Comparison of ENCODE assay signal across 1 cellular context in genomic region chr12:128938886-128939285, GRCh38.
A peak's percentile ranks its signal among the peaks of the same experiment; 100 is the strongest.
TF ChIP-seq lines count a peak whose summit lies in the region.

No MANE protein-coding gene starts in this region.

TF ChIP-seq in IMR-90, 13 proteins besides CTCF, POLR2A, EP300 and RAD21 (continued from another document):
- no peak for TF ChIP-seq USF2 (IDR thresholded peaks at IDR 0.05; ENCODE audit: low read depth, low read length)
- TF ChIP-seq CHD1 (IDR thresholded peaks at IDR 0.05; ENCODE audit: low read depth, low read length), result no peak
- 0 out of 2 replicates have a peak, but pooled peaks have one; percentile 4 for TF ChIP-seq CEBPB (IDR thresholded peaks at IDR 0.05; ENCODE audit: low read depth, low read length)
- TF ChIP-seq SMC3 (IDR thresholded peaks at IDR 0.05; ENCODE audit: low read depth, low read length), result no peak
- no peak for TF ChIP-seq NFE2L2 (IDR thresholded peaks at IDR 0.05; ENCODE audit: low read depth, low read length)
